Comparison of ENCODE assay signal across 16 cellular contexts in genomic region chr20:9375221-9375681, GRCh38.
A peak's percentile ranks its signal among the peaks of the same experiment; 100 is the strongest.
DNase-seq lines count a peak whose midpoint lies in the region; ATAC-seq and TF ChIP-seq lines count a peak whose summit lies in the region.
"Had no signal": no experiment of that assay in that cellular context is flagged by ENCODE, and none has a peak within 500 bp of the region (broad histone marks: within the 10 kb centered on the region; RNA-seq: fewer than 3 reads in every experiment).

No MANE protein-coding gene starts in this region.

- no peaks in the 10 kb centered on the region for H3K36me3 ChIP-seq in HAP-1 (replicated peaks)
- no peaks in the 10 kb centered on the region for H3K36me3 ChIP-seq in ascending aorta
- H3K36me3 ChIP-seq in iPS-20b (ENCODE audit: insufficient read depth, low read depth, low read length) = no peaks in the 10 kb centered on the region
- H3K36me3 ChIP-seq in smooth muscle cell (ENCODE audit: low read depth) = no peaks in the 10 kb centered on the region
- peaks cover 0 to 1% of the 10 kb centered on the region in 2 donors for H3K36me3 ChIP-seq in neuronal stem cell (replicated peaks in 1 of 2; ENCODE audit: control insufficient read depth in 2 of 2, insufficient read depth in 2 of 2, low read length in 2 of 2)
- H3K36me3 ChIP-seq: gastrocnemius medialis had no signal

- no peak overlapping the region for H3K4ac ChIP-seq in neuronal stem cell (ENCODE audit: low read length)

- H3K27me3 ChIP-seq in HAP-1 (ENCODE audit: low read depth) (no peaks in the 10 kb centered on the region), ascending aorta (no peaks in the 10 kb centered on the region), iPS-20b (ENCODE audit: insufficient read depth, low read length) (no peaks in the 10 kb centered on the region), smooth muscle cell (ENCODE audit: low read depth) (no peaks in the 10 kb centered on the region), neuronal stem cell (ENCODE audit: control insufficient read depth in 3 of 3, insufficient read depth in 3 of 3, low read depth in 1 of 3, low read length in 3 of 3) (no peaks in the 10 kb centered on the region)
- H3K27me3 ChIP-seq: gastrocnemius medialis had no signal

- H3K14ac ChIP-seq in neuronal stem cell (ENCODE audit: low read length) = no peak overlapping the region

- H3K9me3 ChIP-seq in HAP-1 (no peaks in the 10 kb centered on the region; the same call in 1 of the 2 replicates), ascending aorta (no peaks in the 10 kb centered on the region), iPS-20b (ENCODE audit: insufficient read depth, low read depth, low read length) (no peaks in the 10 kb centered on the region), smooth muscle cell (replicated peaks; ENCODE audit: low read depth) (no peaks in the 10 kb centered on the region), neuronal stem cell (replicated peaks in 1 of 2; ENCODE audit: control insufficient read depth in 2 of 2, insufficient read depth in 1 of 2, low read depth in 1 of 2, low read length in 2 of 2) (peaks cover 0 to 6% of the 10 kb centered on the region in 2 donors)
- H3K9me3 ChIP-seq: gastrocnemius medialis had no signal

- H3K23ac ChIP-seq in neuronal stem cell (ENCODE audit: low read depth, low read length, poor library complexity) = no peak overlapping the region

- DNase-seq in HAP-1 (ENCODE audit: low spot score in 2 of 2) (peak; percentile 57 to 98), ascending aorta (ENCODE audit: low spot score in 2 of 2) (no peak), smooth muscle cell (lab: John Stamatoyannopoulos, UW; ENCODE audit: unreplicated experiment) (no peak), left lobe of liver (ENCODE audit: low spot score) (no peak), neuronal stem cell (ENCODE audit: low spot score) (no peak)
- DNase-seq: activated CD4-positive, alpha-beta T cell treated with anti-CD3 and anti-CD28 coated beads for 4 hours; activated naive CD4-positive, alpha-beta T cell; anterior cingulate cortex; gastrocnemius medialis; naive thymus-derived CD4-positive, alpha-beta T cell; NCI-H1930; NCI-H510A; stimulated activated CD4-positive, alpha-beta T cell treated with anti-CD3 and anti-CD28 coated beads, Interleukin-4, amount 100 ng/mL, for 24 hours had no signal

- peaks cover 5% of the 10 kb centered on the region for H3F3A ChIP-seq in smooth muscle cell (ENCODE audit: low read depth)

- ATAC-seq in left lobe of liver (no peak), GM18505 (IDR thresholded peaks at IDR 0.05; ENCODE audit: unreplicated experiment) (no peak)
- ATAC-seq: gastrocnemius medialis; naive thymus-derived CD4-positive, alpha-beta T cell had no signal

- no peak overlapping the region for H2BK12ac ChIP-seq in neuronal stem cell (ENCODE audit: low read length)

- H2BK15ac ChIP-seq in neuronal stem cell (ENCODE audit: low read length) = no peak overlapping the region

- no peaks in the 10 kb centered on the region for H4K20me1 ChIP-seq in smooth muscle cell (ENCODE audit: low read depth)

- intact Hi-C loops in ascending aorta (cut with DNase I) = no loop called here

- H3K9ac ChIP-seq in iPS-20b (ENCODE audit: low read depth, low read length) (no peak overlapping the region), smooth muscle cell (ENCODE audit: low read depth) (no peak overlapping the region), neuronal stem cell (ENCODE audit: low read depth, low read length, poor library complexity) (no peak overlapping the region)

- no peak for TF ChIP-seq POLR2A in GM18505 (IDR thresholded peaks at IDR 0.05; ENCODE audit: borderline replicate concordance, extremely low read depth, insufficient read depth, insufficient read length)

- H3K4me1 ChIP-seq in HAP-1 = peaks cover 28% of the 10 kb centered on the region
- peaks cover 3 to 27% of the 10 kb centered on the region in 2 donors for H3K4me1 ChIP-seq in ascending aorta
- peaks cover 32% of the 10 kb centered on the region for H3K4me1 ChIP-seq in iPS-20b (ENCODE audit: insufficient read depth, low read length)
- peaks cover 17% of the 10 kb centered on the region for H3K4me1 ChIP-seq in smooth muscle cell (ENCODE audit: low read depth)
- peaks cover 1 to 15% of the 10 kb centered on the region in 2 donors for H3K4me1 ChIP-seq in neuronal stem cell (ENCODE audit: control insufficient read depth in 2 of 2, insufficient read depth in 1 of 2, low read depth in 1 of 2, low read length in 2 of 2)

- H4K8ac ChIP-seq in neuronal stem cell (ENCODE audit: low read depth, low read length) = no peak overlapping the region

- H3K27ac ChIP-seq in ascending aorta = peak overlapping the region; percentile 44
- H3K27ac ChIP-seq in iPS-20b (ENCODE audit: low read length) = peak overlapping the region; percentile 20
- H3K27ac ChIP-seq in smooth muscle cell (ENCODE audit: low read depth) = peak overlapping the region; percentile 76
- H3K27ac ChIP-seq in neuronal stem cell (replicated peaks; ENCODE audit: low read length) = no peak overlapping the region
- H3K27ac ChIP-seq: gastrocnemius medialis, skin epidermis had no signal

- H3K4me2 ChIP-seq in smooth muscle cell (peak overlapping the region; percentile 76), neuronal stem cell (ENCODE audit: insufficient read depth, low read length, poor library complexity, severe bottlenecking) (no peak overlapping the region)

- in situ Hi-C loops in HAP-1 (cut with MboI; ENCODE audit: low sequenced_read_pairs) = no loop called here

- no peak for TF ChIP-seq CTCF in ascending aorta (IDR thresholded peaks at IDR 0.05)
- TF ChIP-seq CTCF in smooth muscle cell (IDR thresholded peaks at IDR 0.05; ENCODE audit: borderline replicate concordance, insufficient read depth, poor library complexity, severe bottlenecking) = no peak

- H3K79me1 ChIP-seq in neuronal stem cell (ENCODE audit: low read depth, low read length) = no peaks in the 10 kb centered on the region

- H2BK5ac ChIP-seq in neuronal stem cell (ENCODE audit: low read length) = no peak overlapping the region

- H4K91ac ChIP-seq in neuronal stem cell (ENCODE audit: low read depth, low read length, poor library complexity) = no peak overlapping the region

- H3K4me3 ChIP-seq in HAP-1 (no peak overlapping the region), ascending aorta (no peak overlapping the region), iPS-20b (ENCODE audit: low read length) (peak overlapping the region; percentile 31; the same call in 1 of the 2 replicates), smooth muscle cell (no peak overlapping the region), neuronal stem cell (ENCODE audit: low read length in 2 of 2) (no peak overlapping the region)
- H3K4me3 ChIP-seq: gastrocnemius medialis, skin epidermis had no signal

- H3K18ac ChIP-seq in neuronal stem cell (ENCODE audit: low read length) = no peak overlapping the region

- H2BK120ac ChIP-seq in neuronal stem cell (ENCODE audit: low read depth, low read length) = no peak overlapping the region

- H2AFZ ChIP-seq in smooth muscle cell (ENCODE audit: low read depth) (no peak overlapping the region), neuronal stem cell (ENCODE audit: low read length) (no peak overlapping the region)

- no peaks in the 10 kb centered on the region for H3K79me2 ChIP-seq in smooth muscle cell (ENCODE audit: low read depth)

- H2AK5ac ChIP-seq in neuronal stem cell (ENCODE audit: low read depth, low read length) = no peak overlapping the region

- 56% methylated on average over 1 of the region's 1 CpG for WGBS in smooth muscle cell (ENCODE audit: low lambda C conversion rate)
- WGBS in neuronal stem cell (ENCODE audit: extremely low coverage in 2 of 2, insufficient read length in 2 of 2, insufficient replicate concordance in 1 of 2), 2 donors = no CpG with 5 or more reads among the region's 1 CpG

Comparison
In these comparisons a context has a peak if more than half of its experiments do, and no peak if none do; other contexts are left out.
1. DNase-seq: peak in HAP-1 (2 of 2); none in ascending aorta (0 of 2), smooth muscle cell (single experiment), left lobe of liver (single experiment) and neuronal stem cell (single experiment).